In the genomic region with DNA sequence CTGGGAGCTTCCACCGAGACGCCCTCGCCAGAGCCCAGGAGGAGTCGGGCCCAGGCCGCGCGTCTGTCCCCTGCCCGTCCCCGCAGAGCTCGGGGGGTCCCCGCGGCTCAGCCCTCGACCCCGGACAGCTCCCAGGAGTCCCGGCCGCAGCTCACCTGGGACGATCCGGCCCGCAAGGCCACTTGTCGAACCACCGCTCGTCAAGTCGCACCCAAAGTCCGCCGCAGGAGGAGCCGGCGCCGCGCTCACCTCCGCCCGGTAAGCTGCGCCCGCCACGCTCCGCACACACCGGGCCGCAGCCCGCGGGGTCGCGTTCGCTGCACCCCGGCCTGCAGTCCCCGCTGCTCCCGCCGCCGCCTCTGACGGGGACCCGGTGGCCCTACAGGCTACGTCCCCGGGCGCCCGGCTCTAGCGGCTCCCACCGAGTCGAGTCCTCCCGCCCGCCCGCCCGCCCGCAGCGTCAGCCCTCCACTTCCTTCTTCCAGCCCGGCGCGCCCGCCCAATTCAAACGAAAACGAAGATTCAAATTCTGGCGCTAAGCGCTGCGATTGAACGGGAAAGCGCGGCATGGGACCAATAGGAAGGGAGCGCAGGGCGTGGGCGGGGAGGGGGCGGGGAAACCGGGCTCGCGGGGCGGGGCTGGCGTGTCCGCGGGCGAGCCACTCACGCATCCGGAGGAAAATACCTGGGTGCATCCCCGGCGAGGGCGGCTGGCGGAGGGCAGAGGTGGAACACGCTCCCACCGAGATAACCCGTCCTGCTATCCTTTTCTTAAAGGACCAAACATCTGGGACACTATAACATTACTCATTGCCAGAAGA, we compare ENCODE assay signal across 8 cellular contexts. TPM values are rescaled to one million over a fixed set of nuclear protein-coding genes. Genes with fewer than 3 reads are reported as not detected.
DNase-seq lines count a peak whose midpoint lies in the region; ATAC-seq and TF ChIP-seq lines count a peak whose summit lies in the region.

A gene with protein sequence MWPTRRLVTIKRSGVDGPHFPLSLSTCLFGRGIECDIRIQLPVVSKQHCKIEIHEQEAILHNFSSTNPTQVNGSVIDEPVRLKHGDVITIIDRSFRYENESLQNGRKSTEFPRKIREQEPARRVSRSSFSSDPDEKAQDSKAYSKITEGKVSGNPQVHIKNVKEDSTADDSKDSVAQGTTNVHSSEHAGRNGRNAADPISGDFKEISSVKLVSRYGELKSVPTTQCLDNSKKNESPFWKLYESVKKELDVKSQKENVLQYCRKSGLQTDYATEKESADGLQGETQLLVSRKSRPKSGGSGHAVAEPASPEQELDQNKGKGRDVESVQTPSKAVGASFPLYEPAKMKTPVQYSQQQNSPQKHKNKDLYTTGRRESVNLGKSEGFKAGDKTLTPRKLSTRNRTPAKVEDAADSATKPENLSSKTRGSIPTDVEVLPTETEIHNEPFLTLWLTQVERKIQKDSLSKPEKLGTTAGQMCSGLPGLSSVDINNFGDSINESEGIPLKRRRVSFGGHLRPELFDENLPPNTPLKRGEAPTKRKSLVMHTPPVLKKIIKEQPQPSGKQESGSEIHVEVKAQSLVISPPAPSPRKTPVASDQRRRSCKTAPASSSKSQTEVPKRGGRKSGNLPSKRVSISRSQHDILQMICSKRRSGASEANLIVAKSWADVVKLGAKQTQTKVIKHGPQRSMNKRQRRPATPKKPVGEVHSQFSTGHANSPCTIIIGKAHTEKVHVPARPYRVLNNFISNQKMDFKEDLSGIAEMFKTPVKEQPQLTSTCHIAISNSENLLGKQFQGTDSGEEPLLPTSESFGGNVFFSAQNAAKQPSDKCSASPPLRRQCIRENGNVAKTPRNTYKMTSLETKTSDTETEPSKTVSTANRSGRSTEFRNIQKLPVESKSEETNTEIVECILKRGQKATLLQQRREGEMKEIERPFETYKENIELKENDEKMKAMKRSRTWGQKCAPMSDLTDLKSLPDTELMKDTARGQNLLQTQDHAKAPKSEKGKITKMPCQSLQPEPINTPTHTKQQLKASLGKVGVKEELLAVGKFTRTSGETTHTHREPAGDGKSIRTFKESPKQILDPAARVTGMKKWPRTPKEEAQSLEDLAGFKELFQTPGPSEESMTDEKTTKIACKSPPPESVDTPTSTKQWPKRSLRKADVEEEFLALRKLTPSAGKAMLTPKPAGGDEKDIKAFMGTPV (N-terminal part only) (minus strand): TSS at position 480 of the 821 bp plus-strand sequence. CDS start 756 bp downstream, outside the sequence.

- peak within 1 kb of the TSS; percentile 34 for H3K27ac Mint-ChIP-seq in chondrocyte (ENCODE audit: unreplicated experiment)

- H3K4me1 Mint-ChIP-seq in chondrocyte (ENCODE audit: low read depth): peaks cover 26% of the 10 kb centered on the region

- TF ChIP-seq POLR2A in GM19099 (IDR thresholded peaks at IDR 0.05; ENCODE audit: extremely low read depth, insufficient read length, low read depth): peak; percentile 73

- TF ChIP-seq CTCF in chondrocyte (IDR thresholded peaks at IDR 0.05): no peak

- peaks cover 2% of the 10 kb centered on the region for H3K36me3 Mint-ChIP-seq in chondrocyte (ENCODE audit: low read depth)

- no peaks in the 10 kb centered on the region for H3K27me3 Mint-ChIP-seq in chondrocyte (ENCODE audit: low read depth)

- peak within 1 kb of the TSS; percentile 81 for H3K4me3 Mint-ChIP-seq in chondrocyte (ENCODE audit: unreplicated experiment)

- no peaks in the 10 kb centered on the region for H3K9me3 Mint-ChIP-seq in chondrocyte (ENCODE audit: low read depth)

- DNase-seq in Ammon's horn (ENCODE audit: low spot score) (peak; percentile 79), NCI-H446 treated with DMSO at 0.1 percent for 48 hours (lab: John Stamatoyannopoulos, UW) (peak; percentile 58), chondrocyte (ENCODE audit: low spot score) (no peak), kidney tubule cell (ENCODE audit: low spot score) (peak; percentile 93)
- DNase-seq in activated CD4-positive, alpha-beta T cell treated with anti-CD3 and anti-CD28 coated beads for 1 hour: peak; percentile 78
- DNase-seq in stimulated activated CD4-positive, alpha-beta T cell treated with anti-CD3 and anti-CD28 coated beads, Interleukin-1b, Interleukin-23, amount 100 ng/mL, for 1 hour (ENCODE audit: low read depth in 2 of 2): peak; percentile 72 to 86

- peak; percentile 85 for ATAC-seq in HG03354 (IDR thresholded peaks at IDR 0.05; ENCODE audit: poor library complexity, severe bottlenecking, unreplicated experiment)

RNA-seq across cellular contexts. Expression of the gene that starts here (rescaled TPM):
- total RNA-seq in chondrocyte: 11.7 to 18.3 TPM (median 17.1 TPM) in 3 replicates
